In genomic region chr13:32538234-32538620, GRCh38 we compare ENCODE assay signal across 8 cellular contexts. TPM values are rescaled to one million over a fixed set of nuclear protein-coding genes. Genes with fewer than 3 reads are reported as not detected.
DNase-seq lines count a peak whose midpoint lies in the region; ATAC-seq and TF ChIP-seq lines count a peak whose summit lies in the region.

No MANE protein-coding gene starts in this region.

- intact Hi-C loops in A673 (cut with micrococcal nuclease; ENCODE audit: unreplicated experiment) (no loop called here), colonic mucosa (cut with DNase I) (loop anchor here (10.0 kb wide), 1 partner anchor 283 kb away; no protein-coding TSS in a partner anchor), right lobe of liver (cut with DNase I) (no loop called here)

- TF ChIP-seq POLR2A in right lobe of liver (IDR thresholded peaks at IDR 0.05), result no peak

- H3K36me3 ChIP-seq in A673 (ENCODE audit: insufficient read depth, low read length, poor library complexity, severe bottlenecking) (peaks cover 28% of the 10 kb centered on the region), NT2/D1 (ENCODE audit: insufficient read depth, insufficient read length, low read length) (peaks cover 35% of the 10 kb centered on the region), colonic mucosa (peaks cover 5% of the 10 kb centered on the region), right lobe of liver (peaks cover 0 to 17% (median 5%) of the 10 kb centered on the region in 4 donors)

- H3K9me3 ChIP-seq in A673 (ENCODE audit: low read depth, low read length, poor library complexity, severe bottlenecking) (peaks cover 9% of the 10 kb centered on the region), NT2/D1 (ENCODE audit: insufficient read depth, low read length) (no peaks in the 10 kb centered on the region), colonic mucosa (no peaks in the 10 kb centered on the region), right lobe of liver (no peaks in the 10 kb centered on the region)

- DNase-seq in A673 (ENCODE audit: low spot score) (no peak), NT2/D1 (ENCODE audit: low read depth, low spot score) (no peak), colonic mucosa (no peak), right lobe of liver (peak; percentile 61 to 70 (median 61)), 8988T (no peak)

- H3K27me3 ChIP-seq in A673 (replicated peaks; ENCODE audit: insufficient read depth, low read depth, low read length, poor library complexity) (no peaks in the 10 kb centered on the region), NT2/D1 (ENCODE audit: insufficient read depth, insufficient read length) (no peaks in the 10 kb centered on the region), colonic mucosa (no peaks in the 10 kb centered on the region), right lobe of liver (no peaks in the 10 kb centered on the region)

- POLR2A ChIA-PET in A673 (lab: Charles Lee; ENCODE audit: low non-redundant PET), result interaction anchor here (0.6 kb wide), 1 partner anchor 48 kb away, joined by 6 read pairs; no protein-coding TSS in a partner anchor

- CTCF ChIA-PET in A673 (lab: Charles Lee), result interaction anchor here (0.6 kb wide), 2 partner anchors 220 to 869 kb away, joined by 3 to 4 read pairs; no protein-coding TSS in a partner anchor

- H3K4me3 ChIP-seq in A673 (ENCODE audit: low read depth, low read length, poor library complexity, severe bottlenecking) (peak overlapping the region; percentile 83), NT2/D1 (ENCODE audit: insufficient read length, low read depth) (peak overlapping the region; percentile 88), colonic mucosa (peak overlapping the region; percentile 75), right lobe of liver (peak overlapping the region; percentile 59 to 78 (median 72))

- H3K27ac ChIP-seq in A673 (ENCODE audit: low read depth, low read length, poor library complexity, severe bottlenecking) (peak overlapping the region; percentile 90), colonic mucosa (peak overlapping the region; percentile 93), right lobe of liver (peak overlapping the region; percentile 96 to 98 (median 97)), temporal lobe (ENCODE audit: low read depth, low read length) (peak overlapping the region; percentile 91)

- ATAC-seq in GM18498 (IDR thresholded peaks at IDR 0.05; ENCODE audit: unreplicated experiment) (peak; percentile 86), HG02763 (IDR thresholded peaks at IDR 0.05; ENCODE audit: unreplicated experiment) (peak; percentile 83), right lobe of liver (peak; percentile 75 to 86 (median 80))

- 0% methylated on average over 17 of the region's 20 CpGs for WGBS in right lobe of liver (ENCODE audit: insufficient coverage, low coverage, low lambda C conversion rate, missing lambda C conversion rate)

- peaks cover 19% of the 10 kb centered on the region for H3K4me1 ChIP-seq in A673 (ENCODE audit: insufficient read depth, low read length, poor library complexity, severe bottlenecking)
- no peaks in the 10 kb centered on the region for H3K4me1 ChIP-seq in NT2/D1 (ENCODE audit: insufficient read depth, insufficient read length)
- no peaks in the 10 kb centered on the region for H3K4me1 ChIP-seq in colonic mucosa
- H3K4me1 ChIP-seq in right lobe of liver, result peaks cover 0 to 27% (median 0%) of the 10 kb centered on the region in 4 donors

- no peak for TF ChIP-seq CTCF in A673 (conservative IDR thresholded peaks at IDR 0.05; ENCODE audit: low read depth, low read length)
- TF ChIP-seq CTCF in colonic mucosa (IDR thresholded peaks at IDR 0.05), result no peak
- TF ChIP-seq CTCF in right lobe of liver (IDR thresholded peaks at IDR 0.05), result no peak

- H3K9ac ChIP-seq in NT2/D1 (ENCODE audit: insufficient read length, low read depth) (peak overlapping the region; percentile 95), colonic mucosa (ENCODE audit: low read depth in 2 of 2, low read length in 2 of 2) (peak overlapping the region; percentile 81 to 97)

- TSS peak; percentile 73 for BruUV-seq in A673 (replicated peaks; lab: Mats Ljungman, UMichigan)

RNA-seq across cellular contexts. Expression of gene N4BP2L2, which starts 0.4 kb away (rescaled TPM):
- 96.8 and 113 TPM in 2 replicates for total RNA-seq in A673 (2021)
- total RNA-seq in colonic mucosa, result 10 to 100 TPM; 59.6 to 82.3 TPM
- total RNA-seq in right lobe of liver, result 10 to 100 TPM; 48.8 to 99.7 (median 61.1) TPM
- 132 TPM for total RNA-seq in temporal lobe

RNA-seq across cellular contexts. Expression of gene PDS5B, which starts 48.0 kb away (rescaled TPM):
- total RNA-seq in A673 (2021), result 94.7 and 95.5 TPM in 2 replicates
- 10 to 100 TPM; 34.0 to 37.0 TPM for total RNA-seq in colonic mucosa
- 10 to 100 TPM; 11.9 to 14.2 (median 12.5) TPM for total RNA-seq in right lobe of liver
- 96.9 TPM for total RNA-seq in temporal lobe

Comparison
In these comparisons a context has a peak if more than half of its experiments do, and no peak if none do; other contexts are left out.
1. DNase-seq: peak in right lobe of liver (3 of 3); none in A673 (single experiment), NT2/D1 (single experiment), colonic mucosa (single experiment) and 8988T (single experiment).
2. Peak in every context shown above with its lines, with median percentiles within 50 percentile points of each other: H3K27ac ChIP-seq, H3K4me3 ChIP-seq and ATAC-seq.